In genomic region chr3:29694331-29694730, GRCh38 we compare ENCODE assay signal across 13 cellular contexts.
DNase-seq lines count a peak whose midpoint lies in the region; ATAC-seq and TF ChIP-seq lines count a peak whose summit lies in the region.
"Had no signal": no experiment of that assay in that cellular context is flagged by ENCODE, and none has a peak within 500 bp of the region (broad histone marks: within the 10 kb centered on the region; RNA-seq: fewer than 3 reads in every experiment).

No MANE protein-coding gene starts in this region.

- ATAC-seq in gastrocnemius medialis: no peak
- no peak for ATAC-seq in HG03571 (IDR thresholded peaks at IDR 0.05; ENCODE audit: unreplicated experiment)
- ATAC-seq: effector memory CD8-positive, alpha-beta T cell; natural killer cell treated with Interleukin-12 subunit alpha and Interleukin-12 subunit beta and Interleukin-15 and Interleukin-18, amount 100 ng/mL, for 72 hours had no signal

- in situ Hi-C loops in gastrocnemius medialis (cut with MboI; ENCODE audit: low sequenced_read_pairs in 4 of 4): no loop called here
- in situ Hi-C loops in G401 (cut with HindIII; ENCODE audit: low sequenced_read_pairs): no loop called here

- H2AFZ ChIP-seq in fibroblast of lung (ENCODE audit: low read length): no peak overlapping the region

- CTCF ChIA-PET in Caco-2 (lab: Charles Lee): no interaction called here

- no peaks in the 10 kb centered on the region for H3K27me3 ChIP-seq in Caco-2 (replicated peaks; ENCODE audit: control insufficient read depth, insufficient read depth, low read length)
- no peaks in the 10 kb centered on the region for H3K27me3 ChIP-seq in SJSA1 (replicated peaks)
- H3K27me3 ChIP-seq in fibroblast of lung (ENCODE audit: control insufficient read depth, insufficient read depth, low read length): no peaks in the 10 kb centered on the region
- H3K27me3 ChIP-seq in gastrocnemius medialis: no peaks in the 10 kb centered on the region

- H3K36me3 ChIP-seq in Caco-2 (ENCODE audit: control insufficient read depth, insufficient read depth, low read length): no peaks in the 10 kb centered on the region
- H3K36me3 ChIP-seq in SJSA1: peaks cover 3% of the 10 kb centered on the region; the same call in 1 of the 2 replicates
- H3K36me3 ChIP-seq in fibroblast of lung (ENCODE audit: control insufficient read depth, insufficient read depth, low read length): no peaks in the 10 kb centered on the region
- no peaks in the 10 kb centered on the region for H3K36me3 ChIP-seq in gastrocnemius medialis

- 0 out of 2 replicates have a peak, but pooled peaks cover 5% of the 10 kb centered on the region for H3K9me3 ChIP-seq in Caco-2
- H3K9me3 ChIP-seq in SJSA1 (replicated peaks): no peaks in the 10 kb centered on the region
- H3K9me3 ChIP-seq in fibroblast of lung (ENCODE audit: control insufficient read depth, insufficient read depth, low read depth, low read length): no peaks in the 10 kb centered on the region
- no peaks in the 10 kb centered on the region for H3K9me3 ChIP-seq in gastrocnemius medialis

- no peak overlapping the region for H3K9ac ChIP-seq in fibroblast of lung (ENCODE audit: insufficient read depth, low read length)

- no peaks in the 10 kb centered on the region for H3K9me3 Mint-ChIP-seq in Caco-2 (ENCODE audit: unreplicated experiment)
- H3K9me3 Mint-ChIP-seq: natural killer cell treated with Interleukin-12 subunit alpha and Interleukin-12 subunit beta and Interleukin-15 and Interleukin-18, amount 100 ng/mL, for 72 hours had no signal

- TF ChIP-seq CTCF in Caco-2 (IDR thresholded peaks at IDR 0.05; ENCODE audit: insufficient read depth in 1 of 2, low read depth in 1 of 2, low read length in 1 of 2, severe bottlenecking in 1 of 2, unreplicated experiment in 1 of 2): no peak
- TF ChIP-seq CTCF in fibroblast of lung (conservative IDR thresholded peaks at IDR 0.05 in 1 of 2, IDR thresholded peaks at IDR 0.05 in 1 of 2; ENCODE audit: low read depth in 1 of 2, low read length in 2 of 2): no peak
- TF ChIP-seq CTCF in gastrocnemius medialis (IDR thresholded peaks at IDR 0.05 in 4 of 5, conservative IDR thresholded peaks at IDR 0.05 in 1 of 5): no peak

- DNase-seq in Caco-2: no peak
- no peak for DNase-seq in SJSA1 (ENCODE audit: low read depth in 1 of 2, low spot score in 2 of 2)
- DNase-seq in fibroblast of lung (ENCODE audit: low read depth in 2 of 2): peak in 1 of 2 donors; percentile 13
- no peak for DNase-seq in gastrocnemius medialis
- no peak for DNase-seq in mesenteric fat pad (ENCODE audit: low spot score)
- no peak for DNase-seq in G401 (ENCODE audit: low spot score)
- no peak for DNase-seq in stimulated activated CD8-positive, alpha-beta memory T cell treated with anti-CD3 and anti-CD28 coated beads, Interleukin-4, amount 100 ng/mL, for 48 hours
- DNase-seq: activated effector memory CD4-positive, alpha-beta T cell treated with Interleukin-2 at 50 U/mL for 16 hours; DMS 273 treated with DMSO at 0.1 percent for 48 hours; effector memory CD8-positive, alpha-beta T cell had no signal

- no peaks in the 10 kb centered on the region for H3K27me3 Mint-ChIP-seq in Caco-2 (ENCODE audit: insufficient read depth, unreplicated experiment)
- H3K27me3 Mint-ChIP-seq: effector memory CD8-positive, alpha-beta T cell; natural killer cell treated with Interleukin-12 subunit alpha and Interleukin-12 subunit beta and Interleukin-15 and Interleukin-18, amount 100 ng/mL, for 72 hours had no signal

- H3K4me3 Mint-ChIP-seq in Caco-2 (ENCODE audit: unreplicated experiment): no peak overlapping the region
- H3K4me3 Mint-ChIP-seq: effector memory CD8-positive, alpha-beta T cell; natural killer cell treated with Interleukin-12 subunit alpha and Interleukin-12 subunit beta and Interleukin-15 and Interleukin-18, amount 100 ng/mL, for 72 hours had no signal

- peaks cover 20% of the 10 kb centered on the region for H3K4me1 Mint-ChIP-seq in Caco-2 (ENCODE audit: low read depth, unreplicated experiment)

- TF ChIP-seq POLR2A in gastrocnemius medialis (IDR thresholded peaks at IDR 0.05): no peak

- no peaks in the 10 kb centered on the region for H3K79me2 ChIP-seq in fibroblast of lung (ENCODE audit: control insufficient read depth, insufficient read depth, low read length)

- H3K4me2 ChIP-seq in fibroblast of lung (ENCODE audit: extremely low read depth, insufficient read depth, low read length): peak overlapping the region; percentile 82

- H4K20me1 ChIP-seq in fibroblast of lung (ENCODE audit: control insufficient read depth, extremely low read depth, insufficient read depth, low read length): no peaks in the 10 kb centered on the region

- POLR2A ChIA-PET in Caco-2 (lab: Charles Lee): no interaction called here

- intact Hi-C loops in Caco-2 (cut with micrococcal nuclease; ENCODE audit: unreplicated experiment): loop anchor here (1.0 to 5.0 kb wide), 2 partner anchors 11 to 68 kb away; no protein-coding TSS in a partner anchor
- intact Hi-C loops in gastrocnemius medialis (cut with DNase I; ENCODE audit: low total_unique reads): loop anchor here (10.0 kb wide), 1 partner anchor 160 kb away; no protein-coding TSS in a partner anchor

- no peaks in the 10 kb centered on the region for H3K36me3 Mint-ChIP-seq in Caco-2 (ENCODE audit: insufficient read depth, unreplicated experiment)
- H3K36me3 Mint-ChIP-seq: natural killer cell treated with Interleukin-12 subunit alpha and Interleukin-12 subunit beta and Interleukin-15 and Interleukin-18, amount 100 ng/mL, for 72 hours had no signal

- H3K27ac ChIP-seq in SJSA1: peak overlapping the region; percentile 96
- peak overlapping the region; percentile 85 for H3K27ac ChIP-seq in fibroblast of lung (ENCODE audit: insufficient read depth, low read length)
- H3K27ac ChIP-seq in gastrocnemius medialis: peak overlapping the region; percentile 31 to 75 (median 62)

- peak overlapping the region; percentile 90 for H3K27ac Mint-ChIP-seq in Caco-2 (ENCODE audit: unreplicated experiment)
- H3K27ac Mint-ChIP-seq: effector memory CD8-positive, alpha-beta T cell; natural killer cell treated with Interleukin-12 subunit alpha and Interleukin-12 subunit beta and Interleukin-15 and Interleukin-18, amount 100 ng/mL, for 72 hours had no signal

- H3K4me3 ChIP-seq in Caco-2 (ENCODE audit: low read depth, low read length) (no peak overlapping the region), SJSA1 (no peak overlapping the region), fibroblast of lung (replicated peaks in 1 of 4; ENCODE audit: control extremely low read depth in 1 of 4, insufficient read depth in 1 of 4, low read depth in 3 of 4, low read length in 4 of 4) (peak overlapping the region in 1 of 4 experiments; percentile 20), gastrocnemius medialis (no peak overlapping the region)
- H3K4me3 ChIP-seq: skin epidermis had no signal

- no TSS peak for BruUV-seq in Caco-2 (replicated peaks; lab: Mats Ljungman, UMichigan)

- peaks cover 54% of the 10 kb centered on the region for H3K4me1 ChIP-seq in Caco-2
- peaks cover 61% of the 10 kb centered on the region for H3K4me1 ChIP-seq in SJSA1 (replicated peaks)
- peaks cover 33% of the 10 kb centered on the region for H3K4me1 ChIP-seq in fibroblast of lung (ENCODE audit: control insufficient read depth, extremely low read depth, insufficient read depth, low read length)
- H3K4me1 ChIP-seq in gastrocnemius medialis: peaks cover 38 to 39% of the 10 kb centered on the region in 2 donors
